ENCODE assay signal across 8 cellular contexts in the genomic region with DNA sequence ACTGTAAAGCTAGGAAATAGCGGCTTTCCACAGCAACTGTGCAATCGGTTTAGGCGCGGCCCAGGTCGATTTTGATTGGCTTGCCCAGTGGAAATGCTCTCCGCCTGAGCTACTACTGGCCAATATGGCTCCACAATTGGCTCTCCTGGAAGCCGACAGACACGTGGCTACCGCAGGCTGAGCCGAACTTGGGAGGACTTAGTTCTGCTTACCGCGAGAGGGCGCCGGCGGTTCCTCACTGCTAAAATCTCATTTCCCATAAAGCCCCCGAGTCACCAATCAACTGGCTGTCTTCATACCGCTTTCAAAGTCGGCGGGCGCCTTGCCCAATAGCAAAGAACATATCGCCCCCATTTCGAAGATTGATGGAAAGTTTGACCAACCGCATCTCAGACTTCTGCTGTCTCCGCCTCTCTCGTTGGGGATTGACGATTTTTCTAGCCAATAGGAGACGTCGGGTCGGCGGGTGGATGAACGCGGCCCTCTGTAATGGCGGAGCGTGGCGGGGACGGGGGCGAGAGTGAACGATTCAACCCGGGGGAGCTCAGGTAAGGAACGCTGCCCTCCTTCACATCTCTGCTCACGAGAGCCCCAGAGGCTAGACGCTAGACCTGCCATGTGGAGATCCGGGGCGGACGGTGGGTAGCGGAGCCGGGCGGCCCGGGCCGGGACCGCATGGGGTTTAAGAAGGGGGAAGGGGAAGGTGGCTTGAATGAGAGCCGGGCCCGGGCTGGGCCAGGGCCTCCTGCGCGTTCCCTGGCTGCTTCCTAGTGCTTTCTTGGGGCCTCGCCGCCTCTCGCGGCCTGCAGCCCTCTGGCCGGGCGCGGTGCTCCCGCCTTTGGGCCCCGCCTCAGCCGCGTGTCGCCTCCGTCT. TPM values are rescaled to one million over a fixed set of nuclear protein-coding genes. Genes with fewer than 3 reads are reported as not detected.
A peak's percentile ranks its signal among the peaks of the same experiment; 100 is the strongest.
DNase-seq lines count a peak whose midpoint lies in the region; ATAC-seq and TF ChIP-seq lines count a peak whose summit lies in the region.

A gene (plus strand): TSS at position 473 of the 873 bp plus-strand sequence. CDS start 17 bp downstream, at position 490.

- DNase-seq in NCI-H1417 treated with DMSO at 0.1 percent for 48 hours (lab: John Stamatoyannopoulos, UW) (peak; percentile 90), T follicular helper cell (ENCODE audit: low read depth) (peak; percentile 96), heart left ventricle (peak; percentile 99 to 100 (median 99)), posterior cingulate gyrus (peak; percentile 96 to 100 (median 98)), upper lobe of right lung (peak; percentile 99)

- H3K4me1 ChIP-seq in heart left ventricle (peaks cover 0 to 39% (median 29%) of the 10 kb centered on the region in 12 donors), upper lobe of right lung (peaks cover 22% of the 10 kb centered on the region)

- peak; percentile 80 for TF ChIP-seq CTCF in GM12873 (IDR thresholded peaks at IDR 0.05; ENCODE audit: insufficient read depth, low read depth, low read length, missing control alignments)
- TF ChIP-seq CTCF in heart left ventricle (IDR thresholded peaks at IDR 0.05): peak; percentile 66 to 97 (median 80)
- peak; percentile 74 for TF ChIP-seq CTCF in upper lobe of right lung (IDR thresholded peaks at IDR 0.05)

- peak within 1 kb of the TSS; percentile 60 for H3K27ac ChIP-seq in adipose tissue (ENCODE audit: low read depth, low read length)
- H3K27ac ChIP-seq in heart left ventricle: peak within 1 kb of the TSS; percentile 43 to 93 (median 88)
- peak within 1 kb of the TSS; percentile 94 for H3K27ac ChIP-seq in upper lobe of right lung

- no peaks in the 10 kb centered on the region for H3K27me3 ChIP-seq in heart left ventricle
- H3K27me3 ChIP-seq in upper lobe of right lung: no peaks in the 10 kb centered on the region

- ATAC-seq in HG02763 (IDR thresholded peaks at IDR 0.05; ENCODE audit: unreplicated experiment) (peak; percentile 97), heart left ventricle (peak; percentile 96 to 99 (median 98)), upper lobe of right lung (peak; percentile 98)

- no peaks in the 10 kb centered on the region for H3K36me3 ChIP-seq in heart left ventricle
- H3K36me3 ChIP-seq in upper lobe of right lung: no peaks in the 10 kb centered on the region

- intact Hi-C loops in heart left ventricle (cut with DNase I) (no loop called here), posterior cingulate gyrus (cut with DNase I) (loop anchor here (10.0 kb wide), 1 partner anchor 242 kb away; a partner anchor contains a TSS), upper lobe of right lung (cut with DNase I) (no loop called here)

- 0 to 1% (median 1%) methylated on average over 60 to 68 of the region's 68 CpGs for WGBS in adipose tissue, 3 donors
- WGBS in heart left ventricle, 4 donors: 0 to 1% (median 0%) methylated on average over 45 to 68 of the region's 68 CpGs

- TF ChIP-seq POLR2A in heart left ventricle (IDR thresholded peaks at IDR 0.05): peak in 1 of 2 donors; percentile 27

- H3K9me3 ChIP-seq in heart left ventricle: no peaks in the 10 kb centered on the region
- no peaks in the 10 kb centered on the region for H3K9me3 ChIP-seq in upper lobe of right lung

- H3K4me3 ChIP-seq in heart left ventricle (peak within 1 kb of the TSS; percentile 75 to 100 (median 97)), upper lobe of right lung (peak within 1 kb of the TSS; percentile 99)

RNA-seq across cellular contexts. Expression of the gene that starts here (rescaled TPM):
- polyA plus RNA-seq in adipose tissue (10 to 100 TPM; 10.5 to 26.9 (median 19.0) TPM), heart left ventricle (10 to 100 TPM; 13.8 to 23.4 TPM)
- total RNA-seq in heart left ventricle (10 to 100 TPM; 17.6 to 28.7 (median 21.6) TPM), upper lobe of right lung (46.3 TPM)

Comparison
In these comparisons a context has a peak if more than half of its experiments do, and no peak if none do; other contexts are left out.
1. Peak in every context shown above with its lines: DNase-seq, ATAC-seq, H3K4me3 ChIP-seq and H3K27ac ChIP-seq.